Comparison of ENCODE assay signal across 11 cellular contexts in the genomic region with DNA sequence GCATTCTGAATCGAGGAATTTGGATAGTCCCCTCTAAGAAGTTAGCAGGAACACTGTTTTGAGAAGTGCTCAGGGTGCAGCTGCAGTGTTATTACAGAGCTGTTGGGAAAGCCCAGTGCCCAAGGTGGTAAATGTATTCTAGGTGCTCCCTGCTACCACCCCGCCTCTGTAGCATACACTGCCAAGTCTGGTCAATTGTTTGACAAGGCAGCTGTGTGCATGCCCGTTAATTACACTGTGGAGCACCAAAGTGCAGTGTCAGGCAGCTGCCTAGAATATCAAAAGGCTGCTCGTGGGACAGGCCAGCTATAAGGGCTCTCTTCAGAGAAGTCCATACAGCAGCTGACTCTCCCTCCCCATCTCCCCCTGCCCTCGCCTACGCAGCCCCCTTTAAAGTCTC.
DNase-seq lines count a peak whose midpoint lies in the region; TF ChIP-seq lines count a peak whose summit lies in the region.
"Had no signal": no experiment of that assay in that cellular context is flagged by ENCODE, and none has a peak within 500 bp of the region (broad histone marks: within the 10 kb centered on the region; RNA-seq: fewer than 3 reads in every experiment).

No MANE protein-coding gene starts in this region.

- no peak overlapping the region for H3K4me3 ChIP-seq in duodenal mucosa (ENCODE audit: low read depth in 1 of 2, low read length in 2 of 2)
- no peak overlapping the region for H3K4me3 ChIP-seq in transverse colon
- H3K4me3 ChIP-seq: MG63 had no signal

- H3K36me3 ChIP-seq in duodenal mucosa (ENCODE audit: control insufficient read depth in 1 of 2, insufficient read depth in 2 of 2, low read length in 2 of 2), result no peaks in the 10 kb centered on the region
- H3K36me3 ChIP-seq in transverse colon, result no peaks in the 10 kb centered on the region
- H3K36me3 ChIP-seq: MG63 had no signal

- peak overlapping the region; percentile 20 for H3K27ac ChIP-seq in duodenal mucosa (ENCODE audit: low read depth, low read length)
- H3K27ac ChIP-seq in transverse colon, result peak overlapping the region; percentile 25 to 35 (median 34)

- no peak for TF ChIP-seq POLR2A in transverse colon (IDR thresholded peaks at IDR 0.05)

- no peaks in the 10 kb centered on the region for H3K4me1 ChIP-seq in duodenal mucosa (ENCODE audit: control insufficient read depth in 1 of 2, insufficient read depth in 2 of 2, low read length in 2 of 2)
- peaks cover 0 to 20% (median 2%) of the 10 kb centered on the region in 4 donors for H3K4me1 ChIP-seq in transverse colon

- intact Hi-C loops in transverse colon (cut with DNase I; ENCODE audit: low total_unique reads), result no loop called here

- no peak for TF ChIP-seq EP300 in transverse colon (IDR thresholded peaks at IDR 0.05; ENCODE audit: low read depth)

- H3K9me3 ChIP-seq in duodenal mucosa (ENCODE audit: control insufficient read depth in 1 of 2, low read length in 2 of 2) (no peaks in the 10 kb centered on the region), transverse colon (no peaks in the 10 kb centered on the region)
- H3K9me3 ChIP-seq: MG63 had no signal

- H3K27me3 ChIP-seq in duodenal mucosa (ENCODE audit: control insufficient read depth in 1 of 2, insufficient read depth in 2 of 2, low read length in 2 of 2), result no peaks in the 10 kb centered on the region
- no peaks in the 10 kb centered on the region for H3K27me3 ChIP-seq in transverse colon
- H3K27me3 ChIP-seq: MG63 had no signal

- in situ Hi-C loops in transverse colon (cut with MboI; ENCODE audit: low pct_ligation_motif_present in 1 of 4, low pct_unique_long_range_greater_than_20kb in 1 of 4, low sequenced_read_pairs in 3 of 4), result no loop called here
- in situ Hi-C loops in KBM-7 (cut with MboI; ENCODE audit: low pct_unique_long_range_greater_than_20kb, low sequenced_read_pairs), result no loop called here

- no peak overlapping the region for H3K9ac ChIP-seq in duodenal mucosa (ENCODE audit: low read depth in 1 of 2, low read length in 2 of 2)

- WGBS in transverse colon (ENCODE audit: low coverage in 1 of 2), 2 donors, result 42 to 80% methylated on average over 1 to 6 of the region's 6 CpGs

- no peak for TF ChIP-seq CTCF in transverse colon (IDR thresholded peaks at IDR 0.05)

- peak in 2 of 3 experiments; percentile 65 to 89 for DNase-seq in NCI-H1417 (lab: John Stamatoyannopoulos, UW)
- DNase-seq in NCI-H748 treated with DMSO at 0.1 percent for 48 hours (lab: John Stamatoyannopoulos, UW), result peak; percentile 63
- DNase-seq in transverse colon, result peak; percentile 62
- DNase-seq in KBM-7, result no peak
- DNase-seq in central memory CD4-positive, alpha-beta T cell, result no peak
- DNase-seq in A172 (ENCODE audit: low spot score), result no peak
- DNase-seq: activated CD4-positive, CD25-positive, alpha-beta regulatory T cell treated with anti-CD3 and anti-CD28 coated beads, Interleukin-2, amount 50 U/mL, for 72 hours; activated naive CD8-positive, alpha-beta T cell treated with anti-CD3 and anti-CD28 coated beads, Interleukin-2, amount 50 U/mL, for 24 hours; MG63; stimulated activated naive CD8-positive, alpha-beta T cell treated with anti-CD3 and anti-CD28 coated beads, Interleukin-15, amount 100 ng/mL, for 72 hours had no signal

Comparison
In these comparisons a context has a peak if more than half of its experiments do, and no peak if none do; other contexts are left out.
1. DNase-seq: peak in NCI-H1417 (2 of 3), NCI-H748 treated with DMSO at 0.1 percent for 48 hours (single experiment) and transverse colon (single experiment); none in KBM-7 (single experiment), central memory CD4-positive, alpha-beta T cell (single experiment) and A172 (single experiment).